ENCODE assay signal across 14 cellular contexts in the genomic region with DNA sequence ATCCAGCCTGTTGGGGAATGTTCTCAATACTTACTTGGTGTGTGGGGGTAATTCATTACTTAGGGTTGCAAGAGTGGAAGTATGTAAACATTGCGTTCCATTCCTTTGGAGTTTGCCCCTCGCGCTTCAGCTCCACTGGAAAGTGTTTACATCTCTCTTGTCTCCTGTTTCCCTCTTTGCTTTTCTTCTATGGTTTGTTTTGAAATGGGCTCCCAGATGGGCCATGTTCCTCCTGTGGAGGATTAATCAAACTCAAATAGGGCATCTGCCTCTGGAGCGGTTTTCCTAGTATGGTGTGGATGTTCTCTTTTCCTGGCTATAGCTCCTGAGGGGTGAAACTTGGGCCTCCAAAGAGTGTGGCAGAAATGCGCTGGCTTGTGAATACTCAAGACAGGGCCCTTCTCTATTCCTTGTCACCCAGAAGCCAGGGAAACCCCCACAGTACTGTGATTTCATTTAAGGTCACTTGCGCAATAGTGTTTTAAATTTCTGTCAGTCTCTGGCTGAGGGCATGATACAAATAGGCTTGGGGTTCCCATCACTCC. TPM values are rescaled to one million over a fixed set of nuclear protein-coding genes. Genes with fewer than 3 reads are reported as not detected.
DNase-seq lines count a peak whose midpoint lies in the region; ATAC-seq, FAIRE-seq and TF ChIP-seq lines count a peak whose summit lies in the region.
"Had no signal": no experiment of that assay in that cellular context is flagged by ENCODE, and none has a peak within 500 bp of the region (broad histone marks: within the 10 kb centered on the region; RNA-seq: fewer than 3 reads in every experiment).

No MANE protein-coding gene starts in this region.

- H3K27me3 ChIP-seq in HCT116 (ENCODE audit: insufficient read depth, low read length) = no peaks in the 10 kb centered on the region

- H3K36me3 Mint-ChIP-seq in nephron (ENCODE audit: low read depth) = no peaks in the 10 kb centered on the region
- H3K36me3 Mint-ChIP-seq in glutamatergic neuron (ENCODE audit: unreplicated experiment) = no peaks in the 10 kb centered on the region

- H3K9ac ChIP-seq in HCT116 (ENCODE audit: low read length) = no peak overlapping the region

- DNase-seq in CD1c-positive myeloid dendritic cell (ENCODE audit: extremely low spot score) (peak; percentile 75), HCT116 (ENCODE audit: low read depth, low spot score) (no peak), dermis blood vessel endothelial cell (no peak), glutamatergic neuron (no peak), midbrain (lab: John Stamatoyannopoulos, UW) (no peak)
- DNase-seq: DMS153, foreskin melanocyte, left colon, NCI-H187 treated with DMSO at 0.1 percent for 48 hours had no signal

- peak overlapping the region; percentile 18 to 75 (median 22) for H3K27ac Mint-ChIP-seq in nephron
- H3K27ac Mint-ChIP-seq in glutamatergic neuron (ENCODE audit: unreplicated experiment) = no peak overlapping the region
- H3K27ac Mint-ChIP-seq: progenitor cell of endocrine pancreas, type B pancreatic cell had no signal

- FAIRE-seq in endometrium (lab: Jason Lieb, UNC) = peak; percentile 96

- POLR2A ChIA-PET in HCT116 (lab: Charles Lee) = no interaction called here

- H3K9me3 Mint-ChIP-seq in nephron = no peaks in the 10 kb centered on the region
- no peaks in the 10 kb centered on the region for H3K9me3 Mint-ChIP-seq in glutamatergic neuron (ENCODE audit: unreplicated experiment)
- H3K9me3 Mint-ChIP-seq: type B pancreatic cell had no signal

- no peak overlapping the region for H3K4me2 ChIP-seq in HCT116 (ENCODE audit: low read length)

- H3K4me1 Mint-ChIP-seq in nephron = peaks cover 25% of the 10 kb centered on the region
- peaks cover 4% of the 10 kb centered on the region for H3K4me1 Mint-ChIP-seq in glutamatergic neuron (ENCODE audit: low read depth, unreplicated experiment)

- H3K9me2 ChIP-seq in HCT116 (ENCODE audit: insufficient read depth) = no peaks in the 10 kb centered on the region

- H3K4me3 Mint-ChIP-seq in nephron (no peak overlapping the region), glutamatergic neuron (ENCODE audit: unreplicated experiment) (no peak overlapping the region)
- H3K4me3 Mint-ChIP-seq: type B pancreatic cell had no signal

- RAD21 ChIA-PET in HCT116 (lab: Charles Lee; ENCODE audit: low non-redundant PET in 1 of 2, low total read pairs in 2 of 2, uncharacterized antibody in 2 of 2, unreplicated experiment in 2 of 2) = no interaction called here

- no peak overlapping the region for H3K4me3 ChIP-seq in HCT116 (replicated peaks in 1 of 2; ENCODE audit: low read depth in 1 of 2, low read length in 2 of 2)

- TF ChIP-seq CTCF in HCT116 (IDR thresholded peaks at IDR 0.05 in 2 of 3, conservative IDR thresholded peaks at IDR 0.05 in 1 of 3; ENCODE audit: borderline replicate concordance in 1 of 3, insufficient read depth in 1 of 3, low read depth in 2 of 3, low read length in 2 of 3) (no peak), nephron (IDR thresholded peaks at IDR 0.05; ENCODE audit: unreplicated experiment in 3 of 3) (no peak), glutamatergic neuron (IDR thresholded peaks at IDR 0.05; ENCODE audit: partially characterized antibody, unreplicated experiment) (no peak)

- H3K4me1 ChIP-seq in HCT116 (ENCODE audit: control insufficient read depth in 1 of 2, insufficient read depth in 2 of 2, low read length in 2 of 2) = no peaks in the 10 kb centered on the region

- intact Hi-C loops in HCT116 (cut with micrococcal nuclease) = no loop called here

- H3K27ac ChIP-seq in HCT116 (ENCODE audit: low read depth, low read length) = no peak overlapping the region

- TF ChIP-seq RAD21 in HCT116 (IDR thresholded peaks at IDR 0.05; ENCODE audit: low read depth) = no peak

- TSS peak; percentile 5 for BruUV-seq in HCT116 (replicated peaks; lab: Mats Ljungman, UMichigan)

- 0 out of 2 replicates have a peak, but pooled peaks cover 11% of the 10 kb centered on the region for H4K20me1 ChIP-seq in HCT116 (ENCODE audit: insufficient read depth)

- no peak overlapping the region for H2AFZ ChIP-seq in HCT116 (ENCODE audit: low read depth, low read length, poor library complexity, severe bottlenecking)

- CTCF ChIA-PET in HCT116 (lab: Charles Lee) = no interaction called here

- ATAC-seq in HCT116 (no peak), HG03432 (IDR thresholded peaks at IDR 0.05; ENCODE audit: unreplicated experiment) (no peak)
- ATAC-seq: left colon had no signal

- H3K36me3 ChIP-seq in HCT116 (ENCODE audit: control insufficient read depth in 1 of 2, insufficient read depth in 2 of 2, low read length in 2 of 2) = peaks cover 58 to 87% of the 10 kb centered on the region in 2 experiments

- H3K9me3 ChIP-seq in HCT116 (ENCODE audit: control insufficient read depth in 1 of 2, insufficient read depth in 1 of 2, low read depth in 1 of 2, low read length in 2 of 2) = no peaks in the 10 kb centered on the region

- H3K79me2 ChIP-seq in HCT116 (ENCODE audit: insufficient read depth, low read length) = peaks cover 89% of the 10 kb centered on the region

- H3K27me3 Mint-ChIP-seq in nephron (ENCODE audit: low read depth) (peaks cover 6% of the 10 kb centered on the region), glutamatergic neuron (ENCODE audit: unreplicated experiment) (no peaks in the 10 kb centered on the region)

- no peak for TF ChIP-seq POLR2A in HCT116 (IDR thresholded peaks at IDR 0.05; ENCODE audit: borderline replicate concordance, extremely low read depth, insufficient read depth, insufficient read length)

TF ChIP-seq in HCT116, 20 proteins besides CTCF, POLR2A, EP300 and RAD21:
- no peak for TF ChIP-seq CBX3 (IDR thresholded peaks at IDR 0.05; ENCODE audit: low read depth)
- TF ChIP-seq, protein P1, sequence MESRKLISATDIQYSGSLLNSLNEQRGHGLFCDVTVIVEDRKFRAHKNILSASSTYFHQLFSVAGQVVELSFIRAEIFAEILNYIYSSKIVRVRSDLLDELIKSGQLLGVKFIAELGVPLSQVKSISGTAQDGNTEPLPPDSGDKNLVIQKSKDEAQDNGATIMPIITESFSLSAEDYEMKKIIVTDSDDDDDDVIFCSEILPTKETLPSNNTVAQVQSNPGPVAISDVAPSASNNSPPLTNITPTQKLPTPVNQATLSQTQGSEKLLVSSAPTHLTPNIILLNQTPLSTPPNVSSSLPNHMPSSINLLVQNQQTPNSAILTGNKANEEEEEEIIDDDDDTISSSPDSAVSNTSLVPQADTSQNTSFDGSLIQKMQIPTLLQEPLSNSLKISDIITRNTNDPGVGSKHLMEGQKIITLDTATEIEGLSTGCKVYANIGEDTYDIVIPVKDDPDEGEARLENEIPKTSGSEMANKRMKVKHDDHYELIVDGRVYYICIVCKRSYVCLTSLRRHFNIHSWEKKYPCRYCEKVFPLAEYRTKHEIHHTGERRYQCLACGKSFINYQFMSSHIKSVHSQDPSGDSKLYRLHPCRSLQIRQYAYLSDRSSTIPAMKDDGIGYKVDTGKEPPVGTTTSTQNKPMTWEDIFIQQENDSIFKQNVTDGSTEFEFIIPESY (IDR thresholded peaks at IDR 0.05; ENCODE audit: extremely low read depth, insufficient replicate concordance, low read length) = no peak
- TF ChIP-seq EZH2phosphoT487 (IDR thresholded peaks at IDR 0.05; ENCODE audit: borderline replicate concordance) = no peak
- no peak for TF ChIP-seq SP1 (IDR thresholded peaks at IDR 0.05; ENCODE audit: low read depth)
- no peak for TF ChIP-seq JUND (IDR thresholded peaks at IDR 0.05)
- TF ChIP-seq EGR1 (IDR thresholded peaks at IDR 0.05; ENCODE audit: low read depth) = no peak
- TF ChIP-seq CEBPB (IDR thresholded peaks at IDR 0.05; ENCODE audit: low read depth) = no peak
- TF ChIP-seq YY1 (IDR thresholded peaks at IDR 0.05; ENCODE audit: extremely low read depth, insufficient replicate concordance, low read depth, low read length) = no peak
- TF ChIP-seq POLR2AphosphoS5 (IDR thresholded peaks at IDR 0.05; ENCODE audit: low read depth, low read length) = no peak
- no peak for TF ChIP-seq SRF (IDR thresholded peaks at IDR 0.05; ENCODE audit: low read depth)
- TF ChIP-seq, protein P2, sequence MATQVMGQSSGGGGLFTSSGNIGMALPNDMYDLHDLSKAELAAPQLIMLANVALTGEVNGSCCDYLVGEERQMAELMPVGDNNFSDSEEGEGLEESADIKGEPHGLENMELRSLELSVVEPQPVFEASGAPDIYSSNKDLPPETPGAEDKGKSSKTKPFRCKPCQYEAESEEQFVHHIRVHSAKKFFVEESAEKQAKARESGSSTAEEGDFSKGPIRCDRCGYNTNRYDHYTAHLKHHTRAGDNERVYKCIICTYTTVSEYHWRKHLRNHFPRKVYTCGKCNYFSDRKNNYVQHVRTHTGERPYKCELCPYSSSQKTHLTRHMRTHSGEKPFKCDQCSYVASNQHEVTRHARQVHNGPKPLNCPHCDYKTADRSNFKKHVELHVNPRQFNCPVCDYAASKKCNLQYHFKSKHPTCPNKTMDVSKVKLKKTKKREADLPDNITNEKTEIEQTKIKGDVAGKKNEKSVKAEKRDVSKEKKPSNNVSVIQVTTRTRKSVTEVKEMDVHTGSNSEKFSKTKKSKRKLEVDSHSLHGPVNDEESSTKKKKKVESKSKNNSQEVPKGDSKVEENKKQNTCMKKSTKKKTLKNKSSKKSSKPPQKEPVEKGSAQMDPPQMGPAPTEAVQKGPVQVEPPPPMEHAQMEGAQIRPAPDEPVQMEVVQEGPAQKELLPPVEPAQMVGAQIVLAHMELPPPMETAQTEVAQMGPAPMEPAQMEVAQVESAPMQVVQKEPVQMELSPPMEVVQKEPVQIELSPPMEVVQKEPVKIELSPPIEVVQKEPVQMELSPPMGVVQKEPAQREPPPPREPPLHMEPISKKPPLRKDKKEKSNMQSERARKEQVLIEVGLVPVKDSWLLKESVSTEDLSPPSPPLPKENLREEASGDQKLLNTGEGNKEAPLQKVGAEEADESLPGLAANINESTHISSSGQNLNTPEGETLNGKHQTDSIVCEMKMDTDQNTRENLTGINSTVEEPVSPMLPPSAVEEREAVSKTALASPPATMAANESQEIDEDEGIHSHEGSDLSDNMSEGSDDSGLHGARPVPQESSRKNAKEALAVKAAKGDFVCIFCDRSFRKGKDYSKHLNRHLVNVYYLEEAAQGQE (IDR thresholded peaks at IDR 0.05; ENCODE audit: low read depth) = no peak
- no peak for TF ChIP-seq SIN3A (IDR thresholded peaks at IDR 0.05; ENCODE audit: low read depth)
- TF ChIP-seq FOSL1 (IDR thresholded peaks at IDR 0.05; ENCODE audit: low read depth) = no peak
- TF ChIP-seq ZFX (IDR thresholded peaks at IDR 0.05) = no peak

RNA-seq across cellular contexts. Expression of a gene that starts 51.9 kb away (rescaled TPM):
- total RNA-seq in HCT116 (2021; ENCODE audit: unreplicated experiment) = 742 TPM
- polyA plus RNA-seq in HCT116 (2012) = 668 and 736 TPM in 2 replicates
- 2.6 and 3.4 TPM in 2 replicates for total RNA-seq in dermis blood vessel endothelial cell
- 0.71 TPM for total RNA-seq in glutamatergic neuron (ENCODE audit: unreplicated experiment)

Comparison
In these comparisons a context has a peak if more than half of its experiments do, and no peak if none do; other contexts are left out.
1. RNA of a gene that starts 51.9 kb away (total RNA-seq): 742 TPM in HCT116 (single experiment); 2.6 to 3.4 TPM in dermis blood vessel endothelial cell and 0.71 TPM in glutamatergic neuron (single experiment); every median in the first group is over 100 times any median in the second.